ENCODE assay signal across 15 cellular contexts in genomic region chr1:101311146-101311892, GRCh38.
DNase-seq lines count a peak whose midpoint lies in the region; ATAC-seq lines count a peak whose summit lies in the region.
"Had no signal": no experiment of that assay in that cellular context is flagged by ENCODE, and none has a peak within 500 bp of the region (broad histone marks: within the 10 kb centered on the region; RNA-seq: fewer than 3 reads in every experiment).

No MANE protein-coding gene starts in this region.

- peaks cover 78% of the 10 kb centered on the region for H3K4me1 Mint-ChIP-seq in activated naive CD4-positive, alpha-beta T cell treated with anti-CD3 and anti-CD28 coated beads, Interleukin-2, amount 10 ng/mL, durations not matched to agents 7 days and 5 days
- H3K4me1 Mint-ChIP-seq in T-cell: peaks cover 74 to 85% (median 76%) of the 10 kb centered on the region in 3 donors
- peaks cover 77% of the 10 kb centered on the region for H3K4me1 Mint-ChIP-seq in activated naive CD8-positive, alpha-beta T cell treated with anti-CD3 and anti-CD28 coated beads for 36 hours
- peaks cover 82% of the 10 kb centered on the region for H3K4me1 Mint-ChIP-seq in stimulated activated naive CD8-positive, alpha-beta T cell treated with anti-CD3 and anti-CD28 coated beads, Interleukin-15, amount 100 ng/mL, for 72 hours

- peak overlapping the region; percentile 67 for H3K4me3 Mint-ChIP-seq in activated naive CD4-positive, alpha-beta T cell treated with anti-CD3 and anti-CD28 coated beads, Interleukin-2, amount 10 ng/mL, durations not matched to agents 7 days and 5 days
- H3K4me3 Mint-ChIP-seq in T-cell: peak overlapping the region; percentile 26 to 79 (median 40)
- H3K4me3 Mint-ChIP-seq in activated naive CD8-positive, alpha-beta T cell treated with anti-CD3 and anti-CD28 coated beads for 36 hours: peak overlapping the region; percentile 32
- H3K4me3 Mint-ChIP-seq in stimulated activated naive CD8-positive, alpha-beta T cell treated with anti-CD3 and anti-CD28 coated beads, Interleukin-15, amount 100 ng/mL, for 72 hours: peak overlapping the region; percentile 67 to 76

- peaks cover 8% of the 10 kb centered on the region for H3K36me3 Mint-ChIP-seq in activated naive CD4-positive, alpha-beta T cell treated with anti-CD3 and anti-CD28 coated beads, Interleukin-2, amount 10 ng/mL, durations not matched to agents 7 days and 5 days
- H3K36me3 Mint-ChIP-seq in T-cell: no peaks in the 10 kb centered on the region
- peaks cover 2% of the 10 kb centered on the region for H3K36me3 Mint-ChIP-seq in activated naive CD8-positive, alpha-beta T cell treated with anti-CD3 and anti-CD28 coated beads for 36 hours

- DNase-seq in activated naive CD4-positive, alpha-beta T cell treated with anti-CD3 and anti-CD28 coated beads, Interleukin-2, amount 10 ng/mL, durations not matched to agents 7 days and 5 days: peak; percentile 48
- no peak for DNase-seq in activated naive CD4-positive, alpha-beta T cell treated with anti-CD3 and anti-CD28 coated beads, Interleukin-2, amount 50 U/mL, for 16 hours
- DNase-seq in T-cell (peak in 7 of 34 experiments; percentile 18 to 39 (median 22)), OCI-M2 (lab: John Stamatoyannopoulos, UW; ENCODE audit: unreplicated experiment) (no peak), NCI-H1930 (lab: John Stamatoyannopoulos, UW) (no peak), NCI-H82 (lab: John Stamatoyannopoulos, UW) (no peak)
- DNase-seq in activated naive CD8-positive, alpha-beta T cell treated with anti-CD3 and anti-CD28 coated beads for 36 hours: no peak
- DNase-seq in stimulated activated naive CD8-positive, alpha-beta T cell treated with anti-CD3 and anti-CD28 coated beads, Interleukin-15, amount 100 ng/mL, for 72 hours: no peak
- DNase-seq: activated effector memory CD4-positive, alpha-beta T cell treated with anti-CD3 and anti-CD28 coated beads, Interleukin-2, amount 50 U/mL, for 16 hours; Calu3; effector CD4-positive, alpha-beta T cell; GDM1; NCI-H187; NCI-H510A treated with DMSO at 0.1 percent for 48 hours had no signal

- peaks cover 7% of the 10 kb centered on the region for H3K27me3 Mint-ChIP-seq in activated naive CD4-positive, alpha-beta T cell treated with anti-CD3 and anti-CD28 coated beads, Interleukin-2, amount 10 ng/mL, durations not matched to agents 7 days and 5 days
- peaks cover 0 to 2% of the 10 kb centered on the region in 2 donors for H3K27me3 Mint-ChIP-seq in T-cell
- H3K27me3 Mint-ChIP-seq in activated naive CD8-positive, alpha-beta T cell treated with anti-CD3 and anti-CD28 coated beads for 36 hours: no peaks in the 10 kb centered on the region
- H3K27me3 Mint-ChIP-seq in stimulated activated naive CD8-positive, alpha-beta T cell treated with anti-CD3 and anti-CD28 coated beads, Interleukin-15, amount 100 ng/mL, for 72 hours: peaks cover 8% of the 10 kb centered on the region

- no peak for ATAC-seq in T-cell (replicated peaks in 1 of 4)
- no peak for ATAC-seq in stimulated activated naive CD8-positive, alpha-beta T cell treated with anti-CD3 and anti-CD28 coated beads, Interleukin-15, amount 100 ng/mL, for 72 hours
- ATAC-seq: left lobe of liver had no signal

- no peaks in the 10 kb centered on the region for H3K9me3 Mint-ChIP-seq in activated naive CD4-positive, alpha-beta T cell treated with anti-CD3 and anti-CD28 coated beads, Interleukin-2, amount 10 ng/mL, durations not matched to agents 7 days and 5 days
- H3K9me3 Mint-ChIP-seq in T-cell: no peaks in the 10 kb centered on the region
- H3K9me3 Mint-ChIP-seq in activated naive CD8-positive, alpha-beta T cell treated with anti-CD3 and anti-CD28 coated beads for 36 hours: no peaks in the 10 kb centered on the region
- H3K9me3 Mint-ChIP-seq in stimulated activated naive CD8-positive, alpha-beta T cell treated with anti-CD3 and anti-CD28 coated beads, Interleukin-15, amount 100 ng/mL, for 72 hours: no peaks in the 10 kb centered on the region

- CTCF ChIA-PET in activated naive CD4-positive, alpha-beta T cell treated with anti-CD3 and anti-CD28 coated beads, Interleukin-2, amount 10 ng/mL, durations not matched to agents 7 days and 5 days (lab: Charles Lee): interaction anchor here (0.8 to 11.8 kb wide), 8 partner anchors 21 to 177 kb away, joined by 3 to 135 read pairs (median 12); no protein-coding TSS in a partner anchor
- CTCF ChIA-PET in T-cell (lab: Charles Lee): interaction anchor here (0.6 to 6.8 kb wide), 9 partner anchors 21 to 209 kb away, joined by 3 to 170 read pairs (median 5); no protein-coding TSS in a partner anchor

- H3K27ac Mint-ChIP-seq in activated naive CD4-positive, alpha-beta T cell treated with anti-CD3 and anti-CD28 coated beads, Interleukin-2, amount 10 ng/mL, durations not matched to agents 7 days and 5 days: peak overlapping the region; percentile 99
- H3K27ac Mint-ChIP-seq in T-cell: peak overlapping the region; percentile 97 to 98
- H3K27ac Mint-ChIP-seq in activated naive CD8-positive, alpha-beta T cell treated with anti-CD3 and anti-CD28 coated beads for 36 hours: peak overlapping the region; percentile 47
- peak overlapping the region in 1 of 2 donors; percentile 85 for H3K27ac Mint-ChIP-seq in stimulated activated naive CD8-positive, alpha-beta T cell treated with anti-CD3 and anti-CD28 coated beads, Interleukin-15, amount 100 ng/mL, for 72 hours

- POLR2A ChIA-PET in T-cell (lab: Charles Lee): interaction anchor here (0.8 to 1.2 kb wide), 2 partner anchors 73 to 76 kb away, joined by 3 to 9 read pairs; no protein-coding TSS in a partner anchor
